Comparison of ENCODE assay signal across 13 cellular contexts in genomic region chr5:171391996-171392577, GRCh38. TPM values are rescaled to one million over a fixed set of nuclear protein-coding genes. Genes with fewer than 3 reads are reported as not detected.
DNase-seq lines count a peak whose midpoint lies in the region; ATAC-seq, FAIRE-seq and TF ChIP-seq lines count a peak whose summit lies in the region.
"Had no signal": no experiment of that assay in that cellular context is flagged by ENCODE, and none has a peak within 500 bp of the region (broad histone marks: within the 10 kb centered on the region; RNA-seq: fewer than 3 reads in every experiment).

No MANE protein-coding gene starts in this region.

- intact Hi-C loops in mammary epithelial cell (cut with micrococcal nuclease) = no loop called here

- H3K27ac Mint-ChIP-seq in stimulated activated naive CD8-positive, alpha-beta T cell treated with anti-CD3 and anti-CD28 coated beads, Interleukin-15, Interleukin-2, amounts not matched to agents 100 ng/mL and 50 ng/mL, for 24 hours = peak overlapping the region; percentile 84

- no peak for TF ChIP-seq CTCF in mammary epithelial cell (conservative IDR thresholded peaks at IDR 0.05 in 1 of 2, IDR thresholded peaks at IDR 0.05 in 1 of 2; ENCODE audit: extremely low read depth in 1 of 2, insufficient read depth in 1 of 2, low read depth in 1 of 2, low read length in 2 of 2)

- no peaks in the 10 kb centered on the region for H3K9me3 Mint-ChIP-seq in stimulated activated naive CD8-positive, alpha-beta T cell treated with anti-CD3 and anti-CD28 coated beads, Interleukin-15, Interleukin-2, amounts not matched to agents 100 ng/mL and 50 ng/mL, for 24 hours

- no peak overlapping the region for H3K27ac ChIP-seq in mammary epithelial cell (ENCODE audit: insufficient read depth, low read depth, low read length)

- peaks cover 96% of the 10 kb centered on the region for H3K79me2 ChIP-seq in mammary epithelial cell (ENCODE audit: insufficient read depth, low read length)

- H3K4me3 ChIP-seq in NT2/D1 (ENCODE audit: insufficient read length, low read depth) = peak overlapping the region; percentile 19
- peak overlapping the region in 1 of 3 experiments; percentile 9 for H3K4me3 ChIP-seq in mammary epithelial cell (replicated peaks in 1 of 3; ENCODE audit: insufficient read depth in 1 of 3, low read depth in 2 of 3, low read length in 3 of 3)

- H3K27me3 ChIP-seq in NT2/D1 (ENCODE audit: insufficient read depth, insufficient read length) = no peaks in the 10 kb centered on the region
- no peaks in the 10 kb centered on the region for H3K27me3 ChIP-seq in mammary epithelial cell (ENCODE audit: insufficient read depth, low read length)

- ATAC-seq in stimulated activated naive CD8-positive, alpha-beta T cell treated with anti-CD3 and anti-CD28 coated beads, Interleukin-15, Interleukin-2, amounts not matched to agents 100 U/mL and 50 U/mL, for 24 hours = no peak
- ATAC-seq in GM21786 (IDR thresholded peaks at IDR 0.05; ENCODE audit: unreplicated experiment) = no peak

- H2AFZ ChIP-seq in mammary epithelial cell (ENCODE audit: low read depth, low read length) = no peak overlapping the region

- peaks cover 8% of the 10 kb centered on the region for H3K27me3 Mint-ChIP-seq in stimulated activated naive CD8-positive, alpha-beta T cell treated with anti-CD3 and anti-CD28 coated beads, Interleukin-15, Interleukin-2, amounts not matched to agents 100 ng/mL and 50 ng/mL, for 24 hours

- peaks cover 90% of the 10 kb centered on the region for H3K36me3 ChIP-seq in NT2/D1 (ENCODE audit: insufficient read depth, insufficient read length, low read length)
- peaks cover 60% of the 10 kb centered on the region for H3K36me3 ChIP-seq in mammary epithelial cell (ENCODE audit: insufficient read depth, low read length)

- H3K4me1 ChIP-seq in NT2/D1 (ENCODE audit: insufficient read depth, insufficient read length) (peaks cover 3% of the 10 kb centered on the region), mammary epithelial cell (ENCODE audit: insufficient read depth, low read length) (peaks cover 27% of the 10 kb centered on the region)

- dilution Hi-C loops in mammary epithelial cell (cut with HindIII; ENCODE audit: low sequenced_read_pairs) = no loop called here

- no peaks in the 10 kb centered on the region for H3K9me3 ChIP-seq in NT2/D1 (ENCODE audit: insufficient read depth, low read length)
- no peaks in the 10 kb centered on the region for H3K9me3 ChIP-seq in mammary epithelial cell (replicated peaks; ENCODE audit: insufficient read depth, low read length)

- in situ Hi-C loops in mammary epithelial cell (cut with MboI; ENCODE audit: low sequenced_read_pairs in 2 of 2) = no loop called here

- BruUV-seq in mammary epithelial cell (replicated peaks; lab: Mats Ljungman, UMichigan) = no TSS peak

- CTCF ChIA-PET in mammary epithelial cell (lab: Charles Lee; ENCODE audit: low non-redundant PET) = no interaction called here

- H4K20me1 ChIP-seq in mammary epithelial cell (ENCODE audit: insufficient read depth, low read length) = peaks cover 78% of the 10 kb centered on the region

- no peak for TF ChIP-seq POLR2A in H54 (IDR thresholded peaks at IDR 0.05; ENCODE audit: low read depth, low read length)

- H3K36me3 Mint-ChIP-seq in stimulated activated naive CD8-positive, alpha-beta T cell treated with anti-CD3 and anti-CD28 coated beads, Interleukin-15, Interleukin-2, amounts not matched to agents 100 ng/mL and 50 ng/mL, for 24 hours (ENCODE audit: low read depth) = peaks cover 92% of the 10 kb centered on the region

- H3K9ac ChIP-seq in NT2/D1 (ENCODE audit: insufficient read length, low read depth) (no peak overlapping the region), mammary epithelial cell (ENCODE audit: insufficient read depth, low read length) (no peak overlapping the region)

- H3K4me2 ChIP-seq in mammary epithelial cell (ENCODE audit: insufficient read depth, low read depth, low read length) = peak overlapping the region; percentile 90

- peak overlapping the region; percentile 98 for H3K4me3 Mint-ChIP-seq in stimulated activated naive CD8-positive, alpha-beta T cell treated with anti-CD3 and anti-CD28 coated beads, Interleukin-15, Interleukin-2, amounts not matched to agents 100 ng/mL and 50 ng/mL, for 24 hours

- no peak for FAIRE-seq in H54 (lab: Jason Lieb, UNC)
- FAIRE-seq: keratinocyte had no signal

- no peak for DNase-seq in stimulated activated naive CD8-positive, alpha-beta T cell treated with anti-CD3 and anti-CD28 coated beads, Interleukin-15, Interleukin-2, amounts not matched to agents 100 U/mL and 50 U/mL, for 24 hours
- no peak for DNase-seq in NT2/D1 (ENCODE audit: low read depth, low spot score)
- DNase-seq in mammary epithelial cell = no peak
- DNase-seq in germinal center (ENCODE audit: low spot score) = no peak
- DNase-seq in H54 (ENCODE audit: insufficient read length, low spot score) = no peak
- no peak for DNase-seq in mesenteric fat pad (ENCODE audit: low spot score)
- DNase-seq: GF-D8; KBM-7; stimulated activated CD4-positive, alpha-beta T cell treated with anti-CD3 and anti-CD28 coated beads, Interleukin-4, amount 100 ng/mL, for 24 hours; T-helper 1 cell had no signal

- whole genome bisulfite sequencing in mammary epithelial cell (ENCODE audit: low coverage, missing lambda C conversion rate) = 85% methylated on average over 14 of the region's 14 CpGs

- H3K4me1 Mint-ChIP-seq in stimulated activated naive CD8-positive, alpha-beta T cell treated with anti-CD3 and anti-CD28 coated beads, Interleukin-15, Interleukin-2, amounts not matched to agents 100 ng/mL and 50 ng/mL, for 24 hours (ENCODE audit: low read depth) = peaks cover 86% of the 10 kb centered on the region

RNA-seq across cellular contexts. Expression of gene NPM1, which starts 4.4 kb away (rescaled TPM):
- total RNA-seq in mammary epithelial cell (1,000 to 10,000 TPM in 1 of 2 donors, 100 to 1,000 TPM in 1; 697 to 1,594 TPM), mesenteric fat pad (526 TPM)
- 4,940 TPM for polyA plus RNA-seq in mammary epithelial cell
- 938 TPM for polyA minus RNA-seq in mammary epithelial cell

RNA-seq across cellular contexts. Expression of gene FGF18, which starts 27.4 kb away (rescaled TPM):
- total RNA-seq in mammary epithelial cell = under 1 TPM in 1 of 2 donors, not detected in 1; 0.24 TPM
- polyA plus RNA-seq in mammary epithelial cell = not detected
- not detected for polyA minus RNA-seq in mammary epithelial cell
- 1.7 TPM for total RNA-seq in mesenteric fat pad
